9 cellular contexts compared by ENCODE assay signal in genomic region chr12:51811203-51811805, GRCh38.
"Had no signal": no experiment of that assay in that cellular context is flagged by ENCODE, and none has a peak within 500 bp of the region (broad histone marks: within the 10 kb centered on the region; RNA-seq: fewer than 3 reads in every experiment).

No MANE protein-coding gene starts in this region.

- H3K9me3 ChIP-seq: suprapubic skin, upper lobe of left lung had no signal

- H3K27ac ChIP-seq: suprapubic skin, upper lobe of left lung had no signal

- DNase-seq: activated CD4-positive, alpha-beta T cell treated with anti-CD3 and anti-CD28 coated beads, Interleukin-2, amount 10 ng/mL, durations not matched to agents 24 days and 14 days; activated naive CD4-positive, alpha-beta T cell treated with anti-CD3 and anti-CD28 coated beads, Interleukin-2, amount 10 ng/mL, durations not matched to agents 7 days and 5 days; effector memory CD4-positive, alpha-beta T cell; hippocampal formation; kidney glomerular epithelial cell; stimulated activated CD4-positive, alpha-beta T cell treated with anti-CD3 and anti-CD28 coated beads, Interleukin-12 subunit alpha, Interleukin-12 subunit beta, amount 100 ng/mL, for 4 hours; stimulated activated naive CD4-positive, alpha-beta T cell treated with Interleukin-2 at 50 U/mL for 16 hours; upper lobe of left lung had no signal

- H3K36me3 ChIP-seq: suprapubic skin, upper lobe of left lung had no signal

- H3K27me3 ChIP-seq: upper lobe of left lung had no signal

- H3K4me3 ChIP-seq: suprapubic skin, upper lobe of left lung had no signal
